In genomic region chr17:81802048-81802758, GRCh38 we compare ENCODE assay signal across 1 cellular context.
TF ChIP-seq lines count a peak whose summit lies in the region.

No MANE protein-coding gene starts in this region.

TF ChIP-seq in H1, 55 proteins besides CTCF, POLR2A, EP300 and RAD21:
- no peak for TF ChIP-seq CBX5 (IDR thresholded peaks at IDR 0.05; ENCODE audit: low read depth, low read length)
- TF ChIP-seq SUZ12 (IDR thresholded peaks at IDR 0.05; ENCODE audit: low read length), result no peak
- no peak for TF ChIP-seq HDAC6 (IDR thresholded peaks at IDR 0.05; ENCODE audit: low read depth, low read length)
- TF ChIP-seq FOSL1 (IDR thresholded peaks at IDR 0.05; ENCODE audit: insufficient read depth, low read depth, low read length), result no peak
- TF ChIP-seq SIN3A (conservative IDR thresholded peaks at IDR 0.05 in 1 of 2, IDR thresholded peaks at IDR 0.05 in 1 of 2; ENCODE audit: low read depth in 1 of 2, low read length in 2 of 2), result no peak
- TF ChIP-seq GTF2F1 (IDR thresholded peaks at IDR 0.05; ENCODE audit: borderline replicate concordance, low read depth, low read length), result no peak
- no peak for TF ChIP-seq SIX5 (IDR thresholded peaks at IDR 0.05; ENCODE audit: low read depth, low read length)
- no peak for TF ChIP-seq CHD1 (IDR thresholded peaks at IDR 0.05; ENCODE audit: low read depth, low read length)
- TF ChIP-seq GABPA (IDR thresholded peaks at IDR 0.05; ENCODE audit: borderline replicate concordance, insufficient read depth, low read length), result no peak
- TF ChIP-seq KDM1A (IDR thresholded peaks at IDR 0.05; ENCODE audit: borderline replicate concordance, low read length), result no peak
- no peak for TF ChIP-seq TBP (IDR thresholded peaks at IDR 0.05; ENCODE audit: low read depth, low read length)
- no peak for TF ChIP-seq MAX (IDR thresholded peaks at IDR 0.05)
- no peak for TF ChIP-seq TEAD4 (IDR thresholded peaks at IDR 0.05; ENCODE audit: low read depth, low read length)
- no peak for TF ChIP-seq EZH2 (IDR thresholded peaks at IDR 0.05; ENCODE audit: low read depth, low read length, severe bottlenecking)
TF ChIP-seq in H1: peak in this region for 0.
